Comparison of ENCODE assay signal across 24 cellular contexts in genomic region chr11:69825037-69825834, GRCh38. TPM values are rescaled to one million over a fixed set of nuclear protein-coding genes. Genes with fewer than 3 reads are reported as not detected.
A peak's percentile ranks its signal among the peaks of the same experiment; 100 is the strongest.
DNase-seq lines count a peak whose midpoint lies in the region; FAIRE-seq and TF ChIP-seq lines count a peak whose summit lies in the region.
"Had no signal": no experiment of that assay in that cellular context is flagged by ENCODE, and none has a peak within 500 bp of the region (broad histone marks: within the 10 kb centered on the region; RNA-seq: fewer than 3 reads in every experiment).

No MANE protein-coding gene starts in this region.

- H3K23me2 ChIP-seq in H1 (ENCODE audit: low read depth, low read length) = no peaks in the 10 kb centered on the region

- no peak overlapping the region for H4K91ac ChIP-seq in H1 (replicated peaks; ENCODE audit: insufficient read length, low read length)

- no peaks in the 10 kb centered on the region for H3K36me3 ChIP-seq in breast epithelium
- no peaks in the 10 kb centered on the region for H3K36me3 ChIP-seq in NT2/D1 (ENCODE audit: insufficient read depth, insufficient read length, low read length)
- H3K36me3 ChIP-seq in H1 (ENCODE audit: control insufficient read depth in 2 of 4, insufficient read depth in 4 of 4, low read length in 3 of 4) = no peaks in the 10 kb centered on the region
- H3K36me3 ChIP-seq in BE2C = no peaks in the 10 kb centered on the region
- H3K36me3 ChIP-seq: ovary, right atrium auricular region had no signal

- H3K27me3 ChIP-seq in breast epithelium = peaks cover 0 to 41% of the 10 kb centered on the region in 2 donors
- peaks cover 34% of the 10 kb centered on the region for H3K27me3 ChIP-seq in NT2/D1 (ENCODE audit: insufficient read depth, insufficient read length)
- peaks cover 8 to 29% (median 20%) of the 10 kb centered on the region in 4 experiments for H3K27me3 ChIP-seq in H1 (replicated peaks in 1 of 4; ENCODE audit: control insufficient read depth in 3 of 4, extremely low read depth in 1 of 4, insufficient read depth in 3 of 4, low read length in 3 of 4)
- peaks cover 24% of the 10 kb centered on the region for H3K27me3 ChIP-seq in BE2C
- H3K27me3 ChIP-seq: ovary, right atrium auricular region had no signal

- H3K14ac ChIP-seq in H1 (ENCODE audit: insufficient read length) = no peak overlapping the region

- peak overlapping the region; percentile 25 for H3K9ac ChIP-seq in NT2/D1 (ENCODE audit: insufficient read length, low read depth)
- no peak overlapping the region for H3K9ac ChIP-seq in H1 (replicated peaks in 1 of 4; ENCODE audit: extremely low read depth in 1 of 4, low read depth in 3 of 4, low read length in 3 of 4)

- peak overlapping the region; percentile 48; the same call in 1 of the 2 replicates for H3K18ac ChIP-seq in H1 (ENCODE audit: extremely low read depth, low read length)

- H3K79me2 ChIP-seq in H1 (ENCODE audit: control insufficient read depth in 1 of 2, insufficient read depth in 2 of 2, low read length in 2 of 2) = no peaks in the 10 kb centered on the region

- H3K4me3 ChIP-seq in breast epithelium = no peak overlapping the region
- no peak overlapping the region for H3K4me3 ChIP-seq in NT2/D1 (ENCODE audit: insufficient read length, low read depth)
- no peak overlapping the region for H3K4me3 ChIP-seq in H1 (ENCODE audit: extremely low read depth in 1 of 4, insufficient read depth in 2 of 4, low read depth in 3 of 4, low read length in 4 of 4)
- no peak overlapping the region for H3K4me3 ChIP-seq in BE2C (ENCODE audit: low read depth, low read length)
- H3K4me3 ChIP-seq: ovary, right atrium auricular region had no signal

- TF ChIP-seq POLR2A in breast epithelium (IDR thresholded peaks at IDR 0.05) = no peak
- TF ChIP-seq POLR2A in H1 (IDR thresholded peaks at IDR 0.05; ENCODE audit: control extremely low read depth in 1 of 2, low read depth in 2 of 2, low read length in 2 of 2) = no peak

- peaks cover 35% of the 10 kb centered on the region for H3K27me3 Mint-ChIP-seq in MCF 10A (ENCODE audit: insufficient read depth, unreplicated experiment)
- H3K27me3 Mint-ChIP-seq in activated naive CD8-positive, alpha-beta T cell treated with anti-CD3 and anti-CD28 coated beads for 36 hours = peaks cover 23% of the 10 kb centered on the region

- no peak for TF ChIP-seq RAD21 in H1 (IDR thresholded peaks at IDR 0.05 in 1 of 2, conservative IDR thresholded peaks at IDR 0.05 in 1 of 2; ENCODE audit: low read depth in 2 of 2, low read length in 2 of 2)

- no peak overlapping the region for H3K4me2 ChIP-seq in H1 (ENCODE audit: insufficient read depth in 1 of 2, low read depth in 2 of 2, low read length in 2 of 2)

- no peak overlapping the region for H2BK20ac ChIP-seq in H1 (ENCODE audit: low read length)

- H3K4me1 ChIP-seq in breast epithelium (no peaks in the 10 kb centered on the region), NT2/D1 (ENCODE audit: insufficient read depth, insufficient read length) (peaks cover 14% of the 10 kb centered on the region), H1 (replicated peaks in 1 of 4; ENCODE audit: control insufficient read depth in 3 of 4, insufficient read depth in 4 of 4, low read length in 3 of 4) (peaks cover 0 to 6% (median 0%) of the 10 kb centered on the region in 4 experiments; a peak in 4 of 7 replicates), BE2C (no peaks in the 10 kb centered on the region)
- H3K4me1 ChIP-seq: right atrium auricular region had no signal

- peaks cover 3 to 12% of the 10 kb centered on the region in 2 donors for H3K9me3 ChIP-seq in breast epithelium
- peaks cover 7% of the 10 kb centered on the region; the same call in 1 of the 2 replicates for H3K9me3 ChIP-seq in NT2/D1 (ENCODE audit: insufficient read depth, low read length)
- H3K9me3 ChIP-seq in H1 (ENCODE audit: insufficient read depth in 2 of 2, low read depth in 1 of 2, low read length in 1 of 2) = no peaks in the 10 kb centered on the region
- H3K9me3 ChIP-seq in BE2C = no peaks in the 10 kb centered on the region
- H3K9me3 ChIP-seq: ovary, right atrium auricular region had no signal

- no peak overlapping the region for H3K4ac ChIP-seq in H1 (replicated peaks; ENCODE audit: insufficient read length, low read depth, low read length)

- no peaks in the 10 kb centered on the region for H3K36me3 Mint-ChIP-seq in MCF 10A (ENCODE audit: insufficient read depth, unreplicated experiment)
- H3K36me3 Mint-ChIP-seq in activated naive CD8-positive, alpha-beta T cell treated with anti-CD3 and anti-CD28 coated beads for 36 hours = no peaks in the 10 kb centered on the region
- H3K36me3 Mint-ChIP-seq: memory B cell had no signal

- TF ChIP-seq CTCF in MCF 10A (IDR thresholded peaks at IDR 0.05; ENCODE audit: unreplicated experiment) (no peak), breast epithelium (IDR thresholded peaks at IDR 0.05) (no peak), H1 (IDR thresholded peaks at IDR 0.05; ENCODE audit: control extremely low read depth in 1 of 3, insufficient read depth in 1 of 3, low read depth in 1 of 3, low read length in 3 of 3) (no peak), BE2C (IDR thresholded peaks at IDR 0.05; ENCODE audit: low read depth, low read length) (no peak)

- DNase-seq in MCF 10A (ENCODE audit: unreplicated experiment) (peak; percentile 41), breast epithelium (ENCODE audit: low spot score in 2 of 2) (no peak), NT2/D1 (ENCODE audit: low read depth, low spot score) (no peak), H1 (ENCODE audit: low read depth in 1 of 2, low spot score in 2 of 2) (no peak), urothelium cell line (ENCODE audit: low spot score) (peak; percentile 91), NCI-H1105 treated with DMSO at 0.1 percent for 48 hours (lab: John Stamatoyannopoulos, UW) (no peak), BE2C (no peak)
- DNase-seq in activated naive CD8-positive, alpha-beta T cell treated with anti-CD3 and anti-CD28 coated beads for 36 hours = no peak
- DNase-seq: activated CD4-positive, alpha-beta memory T cell treated with anti-CD3 and anti-CD28 coated beads, Interleukin-2, amount 10 ng/mL, durations not matched to agents 7 days and 5 days; activated effector memory CD4-positive, alpha-beta T cell treated with Interleukin-2 at 50 U/mL for 16 hours; COR-L47; EL; kidney; NCI-H2081 treated with DMSO at 0.1 percent for 48 hours; ovary; stimulated activated naive CD8-positive, alpha-beta T cell treated with anti-CD3 and anti-CD28 coated beads, Interleukin-15, amount 100 ng/mL, for 72 hours; trophoblast cell had no signal

- WGBS in H1 (ENCODE audit: extremely low coverage in 1 of 2, insufficient coverage in 1 of 2, insufficient read length in 1 of 2, insufficient replicate concordance in 2 of 2, low coverage in 1 of 2, low lambda C conversion rate in 2 of 2, missing lambda C conversion rate in 1 of 2), 2 experiments = 93% methylated on average over 20 of the region's 20 CpGs; no CpG with 5 or more reads in 1 of the 2 experiments

- H2BK120ac ChIP-seq in H1 (replicated peaks; ENCODE audit: low read depth, low read length) = no peak overlapping the region

- POLR2A ChIA-PET in MCF 10A (lab: Yijun Ruan, JAX) (no interaction called here), H1 (lab: Charles Lee; ENCODE audit: partially characterized antibody) (interaction anchor here (1.2 kb wide), 1 partner anchor 10 kb away, joined by 4 read pairs; no protein-coding TSS in a partner anchor)

- no peaks in the 10 kb centered on the region for H4K20me1 ChIP-seq in H1 (replicated peaks in 1 of 2; ENCODE audit: control insufficient read depth in 1 of 2, insufficient read depth in 2 of 2, low read length in 2 of 2)

- H3K27ac ChIP-seq in breast epithelium (no peak overlapping the region), H1 (ENCODE audit: low read depth, low read length) (no peak overlapping the region)
- H3K27ac ChIP-seq: ovary, right atrium auricular region had no signal

- H2BK12ac ChIP-seq in H1 (ENCODE audit: low read depth, low read length) = 0 out of 2 replicates have a peak overlapping the region, but pooled peaks have one; percentile 9

- no peak for TF ChIP-seq EP300 in H1 (IDR thresholded peaks at IDR 0.05; ENCODE audit: borderline replicate concordance in 1 of 2, low read depth in 2 of 2, low read length in 2 of 2)

- H3K23ac ChIP-seq in H1 (ENCODE audit: insufficient read length) = no peak overlapping the region

- no peak for FAIRE-seq in H1 (lab: Jason Lieb, UNC)
- FAIRE-seq in urothelium cell line (lab: Jason Lieb, UNC) = peak; percentile 83
- FAIRE-seq: A204.1, kidney had no signal

- H3K4me3 Mint-ChIP-seq in MCF 10A (ENCODE audit: unreplicated experiment) = no peak overlapping the region
- H3K4me3 Mint-ChIP-seq in activated naive CD8-positive, alpha-beta T cell treated with anti-CD3 and anti-CD28 coated beads for 36 hours = no peak overlapping the region
- H3K4me3 Mint-ChIP-seq: activated CD4-positive, alpha-beta memory T cell treated with anti-CD3 and anti-CD28 coated beads, Interleukin-2, amount 10 ng/mL, durations not matched to agents 7 days and 5 days; memory B cell; stimulated activated naive CD8-positive, alpha-beta T cell treated with anti-CD3 and anti-CD28 coated beads, Interleukin-15, amount 100 ng/mL, for 72 hours had no signal

- no peaks in the 10 kb centered on the region for H3K4me1 Mint-ChIP-seq in MCF 10A (ENCODE audit: insufficient read depth, unreplicated experiment)
- no peaks in the 10 kb centered on the region for H3K4me1 Mint-ChIP-seq in activated naive CD8-positive, alpha-beta T cell treated with anti-CD3 and anti-CD28 coated beads for 36 hours
- H3K4me1 Mint-ChIP-seq: activated CD4-positive, alpha-beta memory T cell treated with anti-CD3 and anti-CD28 coated beads, Interleukin-2, amount 10 ng/mL, durations not matched to agents 7 days and 5 days; memory B cell; stimulated activated naive CD8-positive, alpha-beta T cell treated with anti-CD3 and anti-CD28 coated beads, Interleukin-15, amount 100 ng/mL, for 72 hours had no signal

- no peak overlapping the region for H2AK5ac ChIP-seq in H1 (ENCODE audit: low read depth, low read length)

- intact Hi-C loops in MCF 10A (cut with micrococcal nuclease) (no loop called here), breast epithelium (cut with DNase I; ENCODE audit: low total_unique reads) (no loop called here)

- no peak overlapping the region for H4K5ac ChIP-seq in H1 (ENCODE audit: insufficient read length, low read depth, low read length)

- no peak overlapping the region for H4K8ac ChIP-seq in H1 (ENCODE audit: extremely low read depth, insufficient read depth, low read length)

- H3K79me1 ChIP-seq in H1 (ENCODE audit: low read depth, low read length) = no peaks in the 10 kb centered on the region

- no peak overlapping the region for H2BK15ac ChIP-seq in H1 (ENCODE audit: low read length)

- no peak overlapping the region for H2BK5ac ChIP-seq in H1 (ENCODE audit: low read depth, low read length)

- CTCF ChIA-PET in MCF 10A (lab: Yijun Ruan, JAX) = interaction anchor here (0.6 to 0.8 kb wide), 2 partner anchors 85 to 161 kb away, joined by 4 read pairs; no protein-coding TSS in a partner anchor
- CTCF ChIA-PET in H1 (lab: Charles Lee; ENCODE audit: partially characterized antibody) = interaction anchor here (0.8 to 1.4 kb wide), 2 partner anchors 17 to 55 kb away, joined by 3 read pairs; no protein-coding TSS in a partner anchor

- no peak overlapping the region for H2AFZ ChIP-seq in H1 (ENCODE audit: low read length)

- H3K27ac Mint-ChIP-seq in MCF 10A (ENCODE audit: low read depth, unreplicated experiment) = no peak overlapping the region
- no peak overlapping the region for H3K27ac Mint-ChIP-seq in activated naive CD8-positive, alpha-beta T cell treated with anti-CD3 and anti-CD28 coated beads for 36 hours
- H3K27ac Mint-ChIP-seq: activated CD4-positive, alpha-beta memory T cell treated with anti-CD3 and anti-CD28 coated beads, Interleukin-2, amount 10 ng/mL, durations not matched to agents 7 days and 5 days; memory B cell had no signal

- BruUV-seq in MCF 10A (replicated peaks; lab: Mats Ljungman, UMichigan) = no TSS peak

- H3K9me3 Mint-ChIP-seq in MCF 10A (ENCODE audit: unreplicated experiment) = no peaks in the 10 kb centered on the region
- no peaks in the 10 kb centered on the region for H3K9me3 Mint-ChIP-seq in activated naive CD8-positive, alpha-beta T cell treated with anti-CD3 and anti-CD28 coated beads for 36 hours
- H3K9me3 Mint-ChIP-seq: activated CD4-positive, alpha-beta memory T cell treated with anti-CD3 and anti-CD28 coated beads, Interleukin-2, amount 10 ng/mL, durations not matched to agents 7 days and 5 days; memory B cell; stimulated activated naive CD8-positive, alpha-beta T cell treated with anti-CD3 and anti-CD28 coated beads, Interleukin-15, amount 100 ng/mL, for 72 hours had no signal

- no peak overlapping the region for H3K56ac ChIP-seq in H1 (replicated peaks; ENCODE audit: insufficient read length, low read depth, low read length)

RNA-seq across cellular contexts. Expression of gene FGF3, which starts 6.0 kb away (rescaled TPM):
- not detected in 2 replicates for total RNA-seq in MCF 10A (2022)
- total RNA-seq in breast epithelium = not detected
- total RNA-seq in H1 (2021; fragmentation: NEBNext Ultra II Directional; extraction: Animal tissue kit (Norgen Biotek cat#: 25700)) = not detected in 2 replicates
- polyA plus RNA-seq in H1 (2011; rRNA removed) = 0.19 TPM in 1 of 2 replicates, not detected in the other
- not detected for polyA plus RNA-seq in H1 (2011; cell fraction: cytosol; rRNA removed)
- not detected for polyA plus RNA-seq in H1 (2011; cell fraction: nucleus; rRNA removed)
- not detected in 4 replicates for polyA plus RNA-seq in H1 (2012, experiment 1 of 2)
- polyA plus RNA-seq in H1 (2012, experiment 2 of 2) = not detected
- 0.12 TPM for polyA plus RNA-seq in H1 (2013, experiment 1 of 2)
- polyA plus RNA-seq in H1 (2013, experiment 2 of 2) = 0.06 TPM
- polyA minus RNA-seq in H1 (2011; rRNA and poly(A)+ RNA removed) = not detected in 2 replicates
- not detected for polyA minus RNA-seq in H1 (2011; cell fraction: cytosol; rRNA and poly(A)+ RNA removed)
- not detected for polyA minus RNA-seq in H1 (2011; cell fraction: nucleus; rRNA and poly(A)+ RNA removed)
- not detected for polyA plus RNA-seq in BE2C (2012; ENCODE audit: insufficient read depth, insufficient read length, low read depth)
- total RNA-seq in activated naive CD8-positive, alpha-beta T cell treated with anti-CD3 and anti-CD28 coated beads for 36 hours = not detected
- total RNA-seq: activated CD4-positive, alpha-beta memory T cell treated with anti-CD3 and anti-CD28 coated beads, Interleukin-2, amount 10 ng/mL, durations not matched to agents 7 days and 5 days; fibroblast of lung; kidney; NCI-H460; ovary; right atrium auricular region had no signal
- polyA plus RNA-seq: adipose tissue, BJ, fibroblast of lung, ovary had no signal

RNA-seq across cellular contexts. Expression of gene FGF4, which starts 50.1 kb away (rescaled TPM):
- total RNA-seq in MCF 10A (2022) (not detected in 2 replicates), breast epithelium (not detected)
- total RNA-seq in H1 (2021; fragmentation: NEBNext Ultra II Directional; extraction: Animal tissue kit (Norgen Biotek cat#: 25700)) = 2.0 TPM in 2 replicates
- 0.57 and 1.3 TPM in 2 replicates for polyA plus RNA-seq in H1 (2011; rRNA removed)
- 0.93 TPM for polyA plus RNA-seq in H1 (2011; cell fraction: cytosol; rRNA removed)
- polyA plus RNA-seq in H1 (2011; cell fraction: nucleus; rRNA removed) = 0.84 TPM
- 0.17 to 0.68 TPM (median 0.49 TPM) in 4 replicates for polyA plus RNA-seq in H1 (2012, experiment 1 of 2)
- 0.14 TPM for polyA plus RNA-seq in H1 (2012, experiment 2 of 2)
- 1.5 TPM for polyA plus RNA-seq in H1 (2013, experiment 1 of 2)
- 1.8 TPM for polyA plus RNA-seq in H1 (2013, experiment 2 of 2)
- polyA minus RNA-seq in H1 (2011; rRNA and poly(A)+ RNA removed) = 0.15 and 0.69 TPM in 2 replicates
- polyA minus RNA-seq in H1 (2011; cell fraction: cytosol; rRNA and poly(A)+ RNA removed) = 2.5 TPM
- 2.4 TPM for polyA minus RNA-seq in H1 (2011; cell fraction: nucleus; rRNA and poly(A)+ RNA removed)
- polyA plus RNA-seq in BE2C (2012; ENCODE audit: insufficient read depth, insufficient read length, low read depth) = not detected
- total RNA-seq in activated naive CD8-positive, alpha-beta T cell treated with anti-CD3 and anti-CD28 coated beads for 36 hours = not detected
- total RNA-seq: activated CD4-positive, alpha-beta memory T cell treated with anti-CD3 and anti-CD28 coated beads, Interleukin-2, amount 10 ng/mL, durations not matched to agents 7 days and 5 days; fibroblast of lung; kidney; NCI-H460; ovary; right atrium auricular region had no signal
- polyA plus RNA-seq: adipose tissue, BJ, fibroblast of lung, ovary had no signal

Comparison
In these comparisons a context has a peak if more than half of its experiments do, and no peak if none do; other contexts are left out.
1. DNase-seq: peak in MCF 10A (single experiment) and urothelium cell line (single experiment); none in breast epithelium (0 of 2), NT2/D1 (single experiment), H1 (0 of 2), NCI-H1105 treated with DMSO at 0.1 percent for 48 hours (single experiment), BE2C (single experiment) and activated naive CD8-positive, alpha-beta T cell treated with anti-CD3 and anti-CD28 coated beads for 36 hours (single experiment).